ENCODE assay signal across 11 cellular contexts in genomic region chr9:124834586-124834985, GRCh38. TPM values are rescaled to one million over a fixed set of nuclear protein-coding genes. Genes with fewer than 3 reads are reported as not detected.
DNase-seq lines count a peak whose midpoint lies in the region; ATAC-seq and TF ChIP-seq lines count a peak whose summit lies in the region.
"Had no signal": no experiment of that assay in that cellular context is flagged by ENCODE, and none has a peak within 500 bp of the region (broad histone marks: within the 10 kb centered on the region; RNA-seq: fewer than 3 reads in every experiment).

No MANE protein-coding gene starts in this region.

- peak overlapping the region; percentile 72 for H3K4me2 ChIP-seq in mammary epithelial cell (ENCODE audit: insufficient read depth, low read depth, low read length)

- dilution Hi-C loops in mammary epithelial cell (cut with HindIII; ENCODE audit: low sequenced_read_pairs), result no loop called here

- peak; percentile 54 for DNase-seq in AG10803 (ENCODE audit: low read depth)
- DNase-seq in mammary epithelial cell, result peak; percentile 97
- no peak for DNase-seq in mesothelial cell of epicardium (ENCODE audit: low spot score in 2 of 2, unreplicated experiment in 2 of 2)
- no peak for DNase-seq in DMS114 treated with DMSO at 0.1 percent for 48 hours (lab: John Stamatoyannopoulos, UW; ENCODE audit: unreplicated experiment)
- DNase-seq in foreskin melanocyte, result no peak
- no peak for DNase-seq in effector CD4-positive, alpha-beta T cell
- DNase-seq: activated effector memory CD4-positive, alpha-beta T cell treated with anti-CD3 and anti-CD28 coated beads, Interleukin-2, amount 50 U/mL, for 16 hours; natural killer cell had no signal

- TF ChIP-seq RAD21 in Ishikawa (IDR thresholded peaks at IDR 0.05; ENCODE audit: low read depth), result no peak

- peaks cover 21% of the 10 kb centered on the region for H3K4me1 ChIP-seq in mammary epithelial cell (ENCODE audit: insufficient read depth, low read length)

- no peaks in the 10 kb centered on the region for H3K36me3 Mint-ChIP-seq in mesothelial cell of epicardium
- H3K36me3 Mint-ChIP-seq: natural killer cell had no signal

- H3K79me2 ChIP-seq in mammary epithelial cell (ENCODE audit: insufficient read depth, low read length), result no peaks in the 10 kb centered on the region

- no peaks in the 10 kb centered on the region for H3K9me3 ChIP-seq in mammary epithelial cell (replicated peaks; ENCODE audit: insufficient read depth, low read length)

- peak overlapping the region; percentile 93 for H3K27ac Mint-ChIP-seq in mesothelial cell of epicardium
- H3K27ac Mint-ChIP-seq: natural killer cell had no signal

- peak overlapping the region; percentile 1 for H2AFZ ChIP-seq in mammary epithelial cell (ENCODE audit: low read depth, low read length)

- WGBS in mammary epithelial cell (ENCODE audit: low coverage, missing lambda C conversion rate), result 20% methylated on average over 4 of the region's 7 CpGs

- H3K27me3 Mint-ChIP-seq in mesothelial cell of epicardium (ENCODE audit: low read depth), result no peaks in the 10 kb centered on the region

- in situ Hi-C loops in mammary epithelial cell (cut with MboI; ENCODE audit: low sequenced_read_pairs in 2 of 2), result no loop called here

- no peak overlapping the region for H3K9ac ChIP-seq in mammary epithelial cell (ENCODE audit: insufficient read depth, low read length)

- no peak for TF ChIP-seq CTCF in AG10803 (conservative IDR thresholded peaks at IDR 0.05; ENCODE audit: low read length)
- TF ChIP-seq CTCF in mammary epithelial cell (conservative IDR thresholded peaks at IDR 0.05 in 1 of 2, IDR thresholded peaks at IDR 0.05 in 1 of 2; ENCODE audit: extremely low read depth in 1 of 2, insufficient read depth in 1 of 2, low read depth in 1 of 2, low read length in 2 of 2), result no peak
- no peak for TF ChIP-seq CTCF in mesothelial cell of epicardium (IDR thresholded peaks at IDR 0.05; ENCODE audit: unreplicated experiment)

- peak; percentile 32; the same call in 1 of the 2 replicates for TF ChIP-seq EP300 in Ishikawa (IDR thresholded peaks at IDR 0.05; ENCODE audit: borderline replicate concordance)

- no peak overlapping the region for H3K4me3 Mint-ChIP-seq in mesothelial cell of epicardium
- H3K4me3 Mint-ChIP-seq: natural killer cell had no signal

- intact Hi-C loops in mammary epithelial cell (cut with micrococcal nuclease), result loop anchor here (1.0 kb wide), 2 partner anchors 16 to 55 kb away; no protein-coding TSS in a partner anchor

- H3K36me3 ChIP-seq in mammary epithelial cell (ENCODE audit: insufficient read depth, low read length), result no peaks in the 10 kb centered on the region

- BruUV-seq in mammary epithelial cell (replicated peaks; lab: Mats Ljungman, UMichigan), result no TSS peak

- no peaks in the 10 kb centered on the region for H3K27me3 ChIP-seq in mammary epithelial cell (ENCODE audit: insufficient read depth, low read length)

- peak overlapping the region; percentile 5 for H3K27ac ChIP-seq in mammary epithelial cell (ENCODE audit: insufficient read depth, low read depth, low read length)

- H3K4me1 Mint-ChIP-seq in mesothelial cell of epicardium, result peaks cover 28% of the 10 kb centered on the region
- H3K4me1 Mint-ChIP-seq: natural killer cell had no signal

- H3K4me3 ChIP-seq in AG10803 (ENCODE audit: low read length) (no peak overlapping the region), mammary epithelial cell (replicated peaks in 1 of 3; ENCODE audit: insufficient read depth in 1 of 3, low read depth in 2 of 3, low read length in 3 of 3) (no peak overlapping the region)

- H4K20me1 ChIP-seq in mammary epithelial cell (ENCODE audit: insufficient read depth, low read length), result no peaks in the 10 kb centered on the region

- no peak for ATAC-seq in GM18873 (IDR thresholded peaks at IDR 0.05; ENCODE audit: low FRiP score, unreplicated experiment)
- ATAC-seq: natural killer cell had no signal

- CTCF ChIA-PET in mammary epithelial cell (lab: Charles Lee; ENCODE audit: low non-redundant PET), result interaction anchor here (0.5 to 1.2 kb wide), 2 partner anchors 57 to 65 kb away, joined by 4 to 5 read pairs; no protein-coding TSS in a partner anchor

- H3K9me3 Mint-ChIP-seq in mesothelial cell of epicardium, result no peaks in the 10 kb centered on the region
- H3K9me3 Mint-ChIP-seq: natural killer cell had no signal

TF ChIP-seq in Ishikawa, 13 proteins besides CTCF, POLR2A, EP300 and RAD21:
- TF ChIP-seq TCF12 (IDR thresholded peaks at IDR 0.05; ENCODE audit: low read depth) (peak; percentile 34; the same call in 1 of the 2 replicates), NFIC (IDR thresholded peaks at IDR 0.05) (no peak), TAF1 (IDR thresholded peaks at IDR 0.05; ENCODE audit: low read depth) (no peak), ZBTB7A (IDR thresholded peaks at IDR 0.05; ENCODE audit: low read depth) (no peak), USF1 (IDR thresholded peaks at IDR 0.05) (no peak), CEBPB (IDR thresholded peaks at IDR 0.05) (no peak), EGR1 (IDR thresholded peaks at IDR 0.05) (no peak)

RNA-seq across cellular contexts. Expression of gene WDR38, which starts 18.7 kb away (rescaled TPM):
- total RNA-seq in mammary epithelial cell (not detected), mesothelial cell of epicardium (not detected in 3 replicates)
- polyA plus RNA-seq in mammary epithelial cell, result not detected
- not detected for polyA minus RNA-seq in mammary epithelial cell
- total RNA-seq: natural killer cell had no signal
- polyA plus RNA-seq: esophagus had no signal

RNA-seq across cellular contexts. Expression of gene RPL35, which starts 27.2 kb away (rescaled TPM):
- 1,000 to 10,000 TPM; 1,457 to 1,657 TPM for total RNA-seq in mammary epithelial cell
- 2,723 TPM for polyA plus RNA-seq in mammary epithelial cell
- 1,172 TPM for polyA minus RNA-seq in mammary epithelial cell
- 1,103 to 1,148 TPM (median 1,111 TPM) in 3 replicates for total RNA-seq in mesothelial cell of epicardium

RNA-seq across cellular contexts. Expression of gene ARPC5L, which starts 27.3 kb away (rescaled TPM):
- 10 to 100 TPM; 21.2 to 79.8 TPM for total RNA-seq in mammary epithelial cell
- polyA plus RNA-seq in mammary epithelial cell, result 76.4 TPM
- 46.6 TPM for polyA minus RNA-seq in mammary epithelial cell
- 26.1 to 28.5 TPM (median 28.0 TPM) in 3 replicates for total RNA-seq in mesothelial cell of epicardium

RNA-seq across cellular contexts. Expression of gene OLFML2A, which starts 57.7 kb away (rescaled TPM):
- 1 to 10 TPM; 4.2 to 6.2 TPM for total RNA-seq in mammary epithelial cell
- polyA plus RNA-seq in mammary epithelial cell, result 1.6 TPM
- polyA minus RNA-seq in mammary epithelial cell, result 2.3 TPM
- total RNA-seq in mesothelial cell of epicardium, result 36.1 to 37.4 TPM (median 37.1 TPM) in 3 replicates
- total RNA-seq: natural killer cell had no signal

Comparison
In these comparisons a context has a peak if more than half of its experiments do, and no peak if none do; other contexts are left out.
1. DNase-seq: peak in AG10803 (single experiment) and mammary epithelial cell (single experiment); none in mesothelial cell of epicardium (0 of 2), DMS114 treated with DMSO at 0.1 percent for 48 hours (single experiment), foreskin melanocyte (single experiment) and effector CD4-positive, alpha-beta T cell (single experiment).